ENCODE assay signal across 8 cellular contexts in the genomic region with DNA sequence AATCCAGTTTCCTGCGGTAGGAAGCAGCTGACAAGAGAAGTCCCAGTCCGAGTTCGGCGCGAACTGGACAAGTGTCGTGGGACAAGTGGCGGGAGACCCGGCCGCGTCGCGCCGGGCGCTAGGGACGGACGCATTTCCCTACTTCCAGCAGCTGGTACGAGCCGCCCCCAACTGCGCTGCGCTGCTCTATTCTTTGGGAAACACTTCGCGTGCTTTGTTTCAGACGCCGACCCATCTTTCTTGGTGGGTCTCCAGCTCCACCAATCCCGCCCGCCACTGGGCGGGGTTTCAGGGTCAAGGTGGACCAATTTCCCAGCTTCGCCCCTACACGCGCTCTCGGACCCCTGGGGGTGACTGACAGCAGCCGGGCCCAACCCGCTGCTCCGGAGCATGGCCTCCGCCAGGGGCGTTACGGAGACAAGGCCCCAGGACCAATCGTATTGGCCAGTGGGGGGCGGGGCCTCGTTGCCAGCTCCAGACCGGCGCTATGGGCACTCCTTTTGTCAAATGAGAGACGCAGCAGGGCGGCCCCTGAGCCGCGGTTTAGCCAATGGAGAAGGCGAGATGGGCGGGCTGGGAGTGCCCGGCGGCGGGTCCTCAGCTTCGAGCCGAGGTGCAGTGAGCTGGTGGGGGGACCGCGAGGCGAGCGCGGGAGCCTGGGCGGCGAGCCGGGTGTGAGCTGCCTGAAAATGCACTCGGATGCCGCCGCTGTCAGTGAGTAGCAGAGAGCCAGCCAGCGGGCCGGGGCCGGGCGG. TPM values are rescaled to one million over a fixed set of nuclear protein-coding genes. Genes with fewer than 3 reads are reported as not detected.
A peak's percentile ranks its signal among the peaks of the same experiment; 100 is the strongest.
DNase-seq lines count a peak whose midpoint lies in the region; ATAC-seq and TF ChIP-seq lines count a peak whose summit lies in the region.

A gene (plus strand): TSS at position 600 of the 755 bp plus-strand sequence. CDS start 90 bp downstream, at position 690.

- peak within 1 kb of the TSS; percentile 97 for H3K27ac Mint-ChIP-seq in progenitor cell of endocrine pancreas

- DNase-seq in NCI-H187 (lab: John Stamatoyannopoulos, UW) (peak; percentile 99 to 100), T-helper 2 cell (peak; percentile 91 to 99 (median 98)), left ventricle myocardium inferior (peak; percentile 100), progenitor cell of endocrine pancreas (ENCODE audit: low spot score, unreplicated experiment) (peak; percentile 100), ureter (ENCODE audit: low spot score) (peak; percentile 100)

- no peaks in the 10 kb centered on the region for H3K36me3 Mint-ChIP-seq in progenitor cell of endocrine pancreas (ENCODE audit: insufficient read depth)

- H3K4me3 Mint-ChIP-seq in progenitor cell of endocrine pancreas (ENCODE audit: low read depth): peak within 1 kb of the TSS; percentile 91

- H3K9me3 Mint-ChIP-seq in progenitor cell of endocrine pancreas (ENCODE audit: low read depth): no peaks in the 10 kb centered on the region

- H3K4me3 ChIP-seq in left ventricle myocardium inferior: peak within 1 kb of the TSS; percentile 79

- H3K36me3 ChIP-seq in left ventricle myocardium inferior: no peaks in the 10 kb centered on the region

- no peaks in the 10 kb centered on the region for H3K9me3 ChIP-seq in left ventricle myocardium inferior (replicated peaks)

- peak within 1 kb of the TSS; percentile 85 for H3K27ac ChIP-seq in angular gyrus (ENCODE audit: low read depth, low read length)
- peak within 1 kb of the TSS; percentile 95 for H3K27ac ChIP-seq in left ventricle myocardium inferior (replicated peaks)

- peaks cover 37% of the 10 kb centered on the region for H3K4me1 ChIP-seq in left ventricle myocardium inferior

- peaks cover 14% of the 10 kb centered on the region for H3K4me1 Mint-ChIP-seq in progenitor cell of endocrine pancreas (ENCODE audit: low read depth)

- H3K27me3 Mint-ChIP-seq in progenitor cell of endocrine pancreas: peaks cover 10% of the 10 kb centered on the region

- intact Hi-C loops in left ventricle myocardium inferior (cut with micrococcal nuclease): loop anchor here (5.0 to 10.0 kb wide), 2 partner anchors 52 to 190 kb away; no protein-coding TSS in a partner anchor

- H3K27me3 ChIP-seq in left ventricle myocardium inferior (ENCODE audit: low read depth): no peaks in the 10 kb centered on the region

- TF ChIP-seq CTCF in left ventricle myocardium inferior (IDR thresholded peaks at IDR 0.05; ENCODE audit: borderline replicate concordance): peak; percentile 61
- peak; percentile 44 for TF ChIP-seq CTCF in progenitor cell of endocrine pancreas (IDR thresholded peaks at IDR 0.05; ENCODE audit: unreplicated experiment)

- peak; percentile 95 for ATAC-seq in GM18498 (IDR thresholded peaks at IDR 0.05; ENCODE audit: unreplicated experiment)
- peak; percentile 91 for ATAC-seq in HG02938 (IDR thresholded peaks at IDR 0.05; ENCODE audit: unreplicated experiment)

RNA-seq across cellular contexts. Expression of the gene that starts here (rescaled TPM):
- 45.0 TPM for total RNA-seq in left ventricle myocardium inferior
- 69.8 and 82.8 TPM in 2 replicates for total RNA-seq in progenitor cell of endocrine pancreas
- 71.2 TPM for total RNA-seq in ureter

Comparison
In these comparisons a context has a peak if more than half of its experiments do, and no peak if none do; other contexts are left out.
1. Peak in every context shown above with its lines: DNase-seq, ATAC-seq, H3K4me3 ChIP-seq and H3K27ac ChIP-seq.